ENCODE assay signal across 2 cellular contexts in the genomic region with DNA sequence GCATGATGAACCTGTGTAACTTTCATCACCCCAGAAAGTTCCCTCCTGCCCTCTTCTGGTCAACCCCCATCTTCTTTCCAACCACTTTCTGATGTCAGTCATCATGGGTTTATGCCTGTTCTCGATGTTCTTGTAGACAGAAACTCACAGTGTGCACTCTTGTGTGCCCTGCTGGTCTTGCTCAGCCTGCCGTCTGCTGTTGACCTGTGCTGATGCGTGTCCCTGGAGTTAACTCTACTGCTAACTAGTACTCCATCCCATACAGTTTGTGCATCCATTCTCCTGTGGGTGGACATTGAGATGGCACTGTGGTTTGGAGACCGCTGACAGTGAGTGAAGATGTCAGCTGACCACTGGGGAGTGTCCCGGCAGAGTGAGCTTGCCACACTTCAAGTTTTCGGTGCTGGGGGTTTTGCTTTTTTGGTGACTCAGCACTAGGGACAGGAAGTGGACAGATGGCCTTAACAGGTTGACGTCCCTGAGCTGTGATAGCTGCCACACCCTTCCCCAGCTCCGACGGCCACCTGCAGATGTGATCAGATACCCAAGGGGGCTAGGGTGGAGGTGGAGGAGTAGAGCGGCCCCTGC.
TF ChIP-seq lines count a peak whose summit lies in the region.

No MANE protein-coding gene starts in this region.

TF ChIP-seq in SK-N-SH, 30 proteins besides CTCF, POLR2A, EP300 and RAD21 (continued from another document):
- TF ChIP-seq, protein P1, sequence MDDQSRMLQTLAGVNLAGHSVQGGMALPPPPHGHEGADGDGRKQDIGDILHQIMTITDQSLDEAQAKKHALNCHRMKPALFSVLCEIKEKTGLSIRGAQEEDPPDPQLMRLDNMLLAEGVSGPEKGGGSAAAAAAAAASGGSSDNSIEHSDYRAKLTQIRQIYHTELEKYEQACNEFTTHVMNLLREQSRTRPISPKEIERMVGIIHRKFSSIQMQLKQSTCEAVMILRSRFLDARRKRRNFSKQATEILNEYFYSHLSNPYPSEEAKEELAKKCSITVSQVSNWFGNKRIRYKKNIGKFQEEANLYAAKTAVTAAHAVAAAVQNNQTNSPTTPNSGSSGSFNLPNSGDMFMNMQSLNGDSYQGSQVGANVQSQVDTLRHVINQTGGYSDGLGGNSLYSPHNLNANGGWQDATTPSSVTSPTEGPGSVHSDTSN (IDR thresholded peaks at IDR 0.05): no peak
- TF ChIP-seq, protein P2, sequence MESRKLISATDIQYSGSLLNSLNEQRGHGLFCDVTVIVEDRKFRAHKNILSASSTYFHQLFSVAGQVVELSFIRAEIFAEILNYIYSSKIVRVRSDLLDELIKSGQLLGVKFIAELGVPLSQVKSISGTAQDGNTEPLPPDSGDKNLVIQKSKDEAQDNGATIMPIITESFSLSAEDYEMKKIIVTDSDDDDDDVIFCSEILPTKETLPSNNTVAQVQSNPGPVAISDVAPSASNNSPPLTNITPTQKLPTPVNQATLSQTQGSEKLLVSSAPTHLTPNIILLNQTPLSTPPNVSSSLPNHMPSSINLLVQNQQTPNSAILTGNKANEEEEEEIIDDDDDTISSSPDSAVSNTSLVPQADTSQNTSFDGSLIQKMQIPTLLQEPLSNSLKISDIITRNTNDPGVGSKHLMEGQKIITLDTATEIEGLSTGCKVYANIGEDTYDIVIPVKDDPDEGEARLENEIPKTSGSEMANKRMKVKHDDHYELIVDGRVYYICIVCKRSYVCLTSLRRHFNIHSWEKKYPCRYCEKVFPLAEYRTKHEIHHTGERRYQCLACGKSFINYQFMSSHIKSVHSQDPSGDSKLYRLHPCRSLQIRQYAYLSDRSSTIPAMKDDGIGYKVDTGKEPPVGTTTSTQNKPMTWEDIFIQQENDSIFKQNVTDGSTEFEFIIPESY (IDR thresholded peaks at IDR 0.05; ENCODE audit: borderline replicate concordance, low read depth): no peak
- TF ChIP-seq TEAD4 (IDR thresholded peaks at IDR 0.05; ENCODE audit: borderline replicate concordance, insufficient read depth): no peak
- TF ChIP-seq MXI1 (IDR thresholded peaks at IDR 0.05; ENCODE audit: low read depth, low read length): no peak
- TF ChIP-seq POLR2AphosphoS5 (IDR thresholded peaks at IDR 0.05; ENCODE audit: low read depth, low read length): no peak

TF ChIP-seq in SK-N-SH treated with all-trans-retinoic acid at 6 μM for 48 hours, 23 proteins besides CTCF, POLR2A, EP300 and RAD21:
- TF ChIP-seq, protein P3, sequence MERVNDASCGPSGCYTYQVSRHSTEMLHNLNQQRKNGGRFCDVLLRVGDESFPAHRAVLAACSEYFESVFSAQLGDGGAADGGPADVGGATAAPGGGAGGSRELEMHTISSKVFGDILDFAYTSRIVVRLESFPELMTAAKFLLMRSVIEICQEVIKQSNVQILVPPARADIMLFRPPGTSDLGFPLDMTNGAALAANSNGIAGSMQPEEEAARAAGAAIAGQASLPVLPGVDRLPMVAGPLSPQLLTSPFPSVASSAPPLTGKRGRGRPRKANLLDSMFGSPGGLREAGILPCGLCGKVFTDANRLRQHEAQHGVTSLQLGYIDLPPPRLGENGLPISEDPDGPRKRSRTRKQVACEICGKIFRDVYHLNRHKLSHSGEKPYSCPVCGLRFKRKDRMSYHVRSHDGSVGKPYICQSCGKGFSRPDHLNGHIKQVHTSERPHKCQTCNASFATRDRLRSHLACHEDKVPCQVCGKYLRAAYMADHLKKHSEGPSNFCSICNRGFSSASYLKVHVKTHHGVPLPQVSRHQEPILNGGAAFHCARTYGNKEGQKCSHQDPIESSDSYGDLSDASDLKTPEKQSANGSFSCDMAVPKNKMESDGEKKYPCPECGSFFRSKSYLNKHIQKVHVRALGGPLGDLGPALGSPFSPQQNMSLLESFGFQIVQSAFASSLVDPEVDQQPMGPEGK (CRISPR knock-in tag; IDR thresholded peaks at IDR 0.05; ENCODE audit: borderline replicate concordance): no peak
- TF ChIP-seq TCF4 (CRISPR knock-in tag; IDR thresholded peaks at IDR 0.05; ENCODE audit: borderline replicate concordance): no peak
- no peak for TF ChIP-seq ZFP3 (CRISPR knock-in tag; IDR thresholded peaks at IDR 0.05)
